In the genomic region with DNA sequence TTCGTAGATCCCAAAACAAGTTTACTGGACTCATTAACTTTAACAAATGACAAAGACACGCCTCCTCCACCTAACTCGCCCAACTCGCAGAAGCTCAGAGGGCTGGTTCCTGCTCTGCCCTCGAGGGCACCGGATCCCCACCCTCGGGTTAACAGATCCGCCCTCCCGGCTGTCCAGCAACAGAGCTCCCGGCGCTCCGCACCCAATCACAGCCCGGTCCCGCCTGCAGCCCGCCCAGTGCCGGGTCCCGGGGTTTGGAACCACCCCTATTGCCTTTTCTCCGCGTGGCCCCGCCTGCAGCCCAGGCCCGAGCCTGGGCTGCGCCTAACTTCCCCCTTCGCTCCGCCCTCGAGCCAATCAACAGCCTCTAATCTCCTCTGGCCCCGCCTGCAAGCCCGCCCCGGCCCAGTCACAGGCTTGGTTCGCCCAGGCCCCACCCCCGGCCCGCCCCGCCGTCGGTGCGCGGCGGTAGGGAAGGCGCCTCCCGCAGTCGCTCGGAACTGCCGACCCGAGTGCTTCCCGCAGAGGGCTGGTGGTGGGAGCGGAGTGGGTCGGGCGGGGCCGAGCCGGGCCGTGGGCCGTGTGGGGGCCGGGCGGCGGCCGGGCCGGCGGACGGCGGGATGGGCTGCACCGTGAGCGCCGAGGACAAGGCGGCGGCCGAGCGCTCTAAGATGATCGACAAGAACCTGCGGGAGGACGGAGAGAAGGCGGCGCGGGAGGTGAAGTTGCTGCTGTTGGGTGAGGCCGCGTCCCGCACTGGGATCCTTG, we compare ENCODE assay signal across 1 cellular context.
TF ChIP-seq lines count a peak whose summit lies in the region.

TSS of gene GNAI2 (plus strand) at position 489 of the 768 bp plus-strand sequence. CDS start at position 621, 132 bp downstream.

TF ChIP-seq in HepG2, 621 proteins besides CTCF, POLR2A, EP300 and RAD21 (continued from another document and continues in another):
- TF ChIP-seq, protein P1, sequence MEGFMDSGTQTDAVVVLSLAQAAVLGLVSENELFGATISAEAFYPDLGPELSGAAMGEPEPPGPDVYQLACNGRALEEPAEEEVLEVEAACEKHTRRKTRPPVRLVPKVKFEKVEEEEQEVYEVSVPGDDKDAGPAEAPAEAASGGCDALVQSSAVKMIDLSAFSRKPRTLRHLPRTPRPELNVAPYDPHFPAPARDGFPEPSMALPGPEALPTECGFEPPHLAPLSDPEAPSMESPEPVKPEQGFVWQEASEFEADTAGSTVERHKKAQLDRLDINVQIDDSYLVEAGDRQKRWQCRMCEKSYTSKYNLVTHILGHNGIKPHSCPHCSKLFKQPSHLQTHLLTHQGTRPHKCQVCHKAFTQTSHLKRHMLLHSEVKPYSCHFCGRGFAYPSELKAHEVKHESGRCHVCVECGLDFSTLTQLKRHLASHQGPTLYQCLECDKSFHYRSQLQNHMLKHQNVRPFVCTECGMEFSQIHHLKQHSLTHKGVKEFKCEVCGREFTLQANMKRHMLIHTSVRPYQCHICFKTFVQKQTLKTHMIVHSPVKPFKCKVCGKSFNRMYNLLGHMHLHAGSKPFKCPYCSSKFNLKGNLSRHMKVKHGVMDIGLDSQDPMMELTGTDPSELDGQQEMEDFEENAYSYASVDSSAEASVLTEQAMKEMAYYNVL (CRISPR knock-in tag; IDR thresholded peaks at IDR 0.05; ENCODE audit: borderline replicate concordance), result no peak
- TF ChIP-seq KLF16 (CRISPR knock-in tag; IDR thresholded peaks at IDR 0.05) (0 out of 4 replicates have a peak, but pooled peaks of 1 of the 2 experiments have one; percentile 37), ZFP62 (CRISPR knock-in tag; IDR thresholded peaks at IDR 0.05) (no peak), ZNF205 (CRISPR knock-in tag; IDR thresholded peaks at IDR 0.05) (no peak), ZNF431 (CRISPR knock-in tag; IDR thresholded peaks at IDR 0.05; ENCODE audit: borderline replicate concordance, low read depth) (no peak), ZNF274 (CRISPR knock-in tag; IDR thresholded peaks at IDR 0.05) (no peak), EHMT2 (IDR thresholded peaks at IDR 0.05; ENCODE audit: borderline replicate concordance, low read depth, low read length) (no peak), NCOA2 (CRISPR knock-in tag; IDR thresholded peaks at IDR 0.05) (no peak), RCOR2 (CRISPR knock-in tag; IDR thresholded peaks at IDR 0.05) (no peak), MAFG (CRISPR knock-in tag; IDR thresholded peaks at IDR 0.05) (no peak), STAT5B (CRISPR knock-in tag; IDR thresholded peaks at IDR 0.05) (no peak), PRPF4 (IDR thresholded peaks at IDR 0.05; ENCODE audit: low read depth, low read length, poor library complexity, severe bottlenecking) (no peak), RNF2 (conservative IDR thresholded peaks at IDR 0.05; ENCODE audit: low read depth) (no peak), ZNF598 (CRISPR knock-in tag; IDR thresholded peaks at IDR 0.05; ENCODE audit: borderline replicate concordance) (no peak), TMF1 (CRISPR knock-in tag; IDR thresholded peaks at IDR 0.05; ENCODE audit: low read depth) (0 out of 2 replicates have a peak, but pooled peaks have one; percentile 58), IKZF1 (IDR thresholded peaks at IDR 0.05) (no peak), ZNF343 (CRISPR knock-in tag; IDR thresholded peaks at IDR 0.05) (no peak), ZNF549 (CRISPR knock-in tag; IDR thresholded peaks at IDR 0.05) (no peak), ZNF691 (CRISPR knock-in tag; IDR thresholded peaks at IDR 0.05; ENCODE audit: borderline replicate concordance, low read depth) (no peak), SOX6 (IDR thresholded peaks at IDR 0.05) (no peak), SOX6 (CRISPR knock-in tag; IDR thresholded peaks at IDR 0.05) (no peak), PCBP2 (optimal IDR thresholded peaks at IDR 0.05; ENCODE audit: low read depth, low read length, poor library complexity, severe bottlenecking) (no peak), KAT7 (CRISPR knock-in tag; IDR thresholded peaks at IDR 0.05; ENCODE audit: borderline replicate concordance) (no peak), SMYD3 (CRISPR knock-in tag; IDR thresholded peaks at IDR 0.05) (no peak), SIN3B (IDR thresholded peaks at IDR 0.05; ENCODE audit: low read length) (no peak), TBP (CRISPR knock-in tag; IDR thresholded peaks at IDR 0.05) (no peak), ZBTB20 (CRISPR knock-in tag; IDR thresholded peaks at IDR 0.05; ENCODE audit: borderline replicate concordance, low read depth) (no peak), AHR (CRISPR knock-in tag; IDR thresholded peaks at IDR 0.05) (no peak), ZNF256 (CRISPR knock-in tag; conservative IDR thresholded peaks at IDR 0.05) (no peak), ZNF558 (CRISPR knock-in tag; IDR thresholded peaks at IDR 0.05; ENCODE audit: borderline replicate concordance) (no peak), SALL1 (CRISPR knock-in tag; IDR thresholded peaks at IDR 0.05) (peak; percentile 55), RARG (CRISPR knock-in tag; IDR thresholded peaks at IDR 0.05; ENCODE audit: low read depth) (no peak), SUZ12 (IDR thresholded peaks at IDR 0.05; ENCODE audit: low read depth, low read length) (no peak), NONO (IDR thresholded peaks at IDR 0.05) (no peak), NONO (CRISPR knock-in tag; conservative IDR thresholded peaks at IDR 0.05) (0 out of 2 replicates have a peak, but pooled peaks have one; percentile 29), SNAI1 (CRISPR knock-in tag; IDR thresholded peaks at IDR 0.05; ENCODE audit: borderline replicate concordance) (no peak), TEAD3 (CRISPR knock-in tag; optimal IDR thresholded peaks at IDR 0.05; ENCODE audit: borderline replicate concordance) (no peak), CAMTA2 (CRISPR knock-in tag; IDR thresholded peaks at IDR 0.05; ENCODE audit: borderline replicate concordance) (no peak), ZNF572 (CRISPR knock-in tag; IDR thresholded peaks at IDR 0.05) (no peak), HOXA9 (CRISPR knock-in tag; IDR thresholded peaks at IDR 0.05; ENCODE audit: borderline replicate concordance) (no peak), DPF2 (CRISPR knock-in tag; IDR thresholded peaks at IDR 0.05; ENCODE audit: borderline replicate concordance, low read depth) (no peak), EZH2 (conservative IDR thresholded peaks at IDR 0.05; ENCODE audit: low read depth, low read length) (no peak), GATAD2A (CRISPR knock-in tag; IDR thresholded peaks at IDR 0.05) (no peak), STAG1 (CRISPR knock-in tag; IDR thresholded peaks at IDR 0.05) (no peak), ZNF317 (CRISPR knock-in tag; IDR thresholded peaks at IDR 0.05) (no peak), ZSCAN9 (CRISPR knock-in tag; IDR thresholded peaks at IDR 0.05; ENCODE audit: borderline replicate concordance) (no peak; the same call in 1 of the 2 replicates), MXD1 (CRISPR knock-in tag; IDR thresholded peaks at IDR 0.05) (no peak), BHLHE40 (IDR thresholded peaks at IDR 0.05; ENCODE audit: low read length) (0 out of 2 replicates have a peak, but pooled peaks have one; percentile 6), ZNF414 (CRISPR knock-in tag; IDR thresholded peaks at IDR 0.05) (no peak), HNRNPH1 (optimal IDR thresholded peaks at IDR 0.05; ENCODE audit: low read depth, low read length) (no peak), KLF11 (CRISPR knock-in tag; IDR thresholded peaks at IDR 0.05) (no peak), U2AF1 (optimal IDR thresholded peaks at IDR 0.05; ENCODE audit: low read depth, low read length) (no peak), ZNF382 (CRISPR knock-in tag; IDR thresholded peaks at IDR 0.05; ENCODE audit: borderline replicate concordance) (no peak), HDAC2 (CRISPR knock-in tag; IDR thresholded peaks at IDR 0.05) (no peak)
- TF ChIP-seq, protein P2, sequence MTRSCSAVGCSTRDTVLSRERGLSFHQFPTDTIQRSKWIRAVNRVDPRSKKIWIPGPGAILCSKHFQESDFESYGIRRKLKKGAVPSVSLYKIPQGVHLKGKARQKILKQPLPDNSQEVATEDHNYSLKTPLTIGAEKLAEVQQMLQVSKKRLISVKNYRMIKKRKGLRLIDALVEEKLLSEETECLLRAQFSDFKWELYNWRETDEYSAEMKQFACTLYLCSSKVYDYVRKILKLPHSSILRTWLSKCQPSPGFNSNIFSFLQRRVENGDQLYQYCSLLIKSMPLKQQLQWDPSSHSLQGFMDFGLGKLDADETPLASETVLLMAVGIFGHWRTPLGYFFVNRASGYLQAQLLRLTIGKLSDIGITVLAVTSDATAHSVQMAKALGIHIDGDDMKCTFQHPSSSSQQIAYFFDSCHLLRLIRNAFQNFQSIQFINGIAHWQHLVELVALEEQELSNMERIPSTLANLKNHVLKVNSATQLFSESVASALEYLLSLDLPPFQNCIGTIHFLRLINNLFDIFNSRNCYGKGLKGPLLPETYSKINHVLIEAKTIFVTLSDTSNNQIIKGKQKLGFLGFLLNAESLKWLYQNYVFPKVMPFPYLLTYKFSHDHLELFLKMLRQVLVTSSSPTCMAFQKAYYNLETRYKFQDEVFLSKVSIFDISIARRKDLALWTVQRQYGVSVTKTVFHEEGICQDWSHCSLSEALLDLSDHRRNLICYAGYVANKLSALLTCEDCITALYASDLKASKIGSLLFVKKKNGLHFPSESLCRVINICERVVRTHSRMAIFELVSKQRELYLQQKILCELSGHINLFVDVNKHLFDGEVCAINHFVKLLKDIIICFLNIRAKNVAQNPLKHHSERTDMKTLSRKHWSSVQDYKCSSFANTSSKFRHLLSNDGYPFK (CRISPR knock-in tag; IDR thresholded peaks at IDR 0.05; ENCODE audit: borderline replicate concordance), result no peak
- TF ChIP-seq, protein P3, sequence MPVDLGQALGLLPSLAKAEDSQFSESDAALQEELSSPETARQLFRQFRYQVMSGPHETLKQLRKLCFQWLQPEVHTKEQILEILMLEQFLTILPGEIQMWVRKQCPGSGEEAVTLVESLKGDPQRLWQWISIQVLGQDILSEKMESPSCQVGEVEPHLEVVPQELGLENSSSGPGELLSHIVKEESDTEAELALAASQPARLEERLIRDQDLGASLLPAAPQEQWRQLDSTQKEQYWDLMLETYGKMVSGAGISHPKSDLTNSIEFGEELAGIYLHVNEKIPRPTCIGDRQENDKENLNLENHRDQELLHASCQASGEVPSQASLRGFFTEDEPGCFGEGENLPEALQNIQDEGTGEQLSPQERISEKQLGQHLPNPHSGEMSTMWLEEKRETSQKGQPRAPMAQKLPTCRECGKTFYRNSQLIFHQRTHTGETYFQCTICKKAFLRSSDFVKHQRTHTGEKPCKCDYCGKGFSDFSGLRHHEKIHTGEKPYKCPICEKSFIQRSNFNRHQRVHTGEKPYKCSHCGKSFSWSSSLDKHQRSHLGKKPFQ (CRISPR knock-in tag; IDR thresholded peaks at IDR 0.05; ENCODE audit: insufficient replicate concordance), result no peak
- TF ChIP-seq, protein P4, sequence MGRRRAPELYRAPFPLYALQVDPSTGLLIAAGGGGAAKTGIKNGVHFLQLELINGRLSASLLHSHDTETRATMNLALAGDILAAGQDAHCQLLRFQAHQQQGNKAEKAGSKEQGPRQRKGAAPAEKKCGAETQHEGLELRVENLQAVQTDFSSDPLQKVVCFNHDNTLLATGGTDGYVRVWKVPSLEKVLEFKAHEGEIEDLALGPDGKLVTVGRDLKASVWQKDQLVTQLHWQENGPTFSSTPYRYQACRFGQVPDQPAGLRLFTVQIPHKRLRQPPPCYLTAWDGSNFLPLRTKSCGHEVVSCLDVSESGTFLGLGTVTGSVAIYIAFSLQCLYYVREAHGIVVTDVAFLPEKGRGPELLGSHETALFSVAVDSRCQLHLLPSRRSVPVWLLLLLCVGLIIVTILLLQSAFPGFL (CRISPR knock-in tag; IDR thresholded peaks at IDR 0.05), result no peak
- TF ChIP-seq, protein P5, sequence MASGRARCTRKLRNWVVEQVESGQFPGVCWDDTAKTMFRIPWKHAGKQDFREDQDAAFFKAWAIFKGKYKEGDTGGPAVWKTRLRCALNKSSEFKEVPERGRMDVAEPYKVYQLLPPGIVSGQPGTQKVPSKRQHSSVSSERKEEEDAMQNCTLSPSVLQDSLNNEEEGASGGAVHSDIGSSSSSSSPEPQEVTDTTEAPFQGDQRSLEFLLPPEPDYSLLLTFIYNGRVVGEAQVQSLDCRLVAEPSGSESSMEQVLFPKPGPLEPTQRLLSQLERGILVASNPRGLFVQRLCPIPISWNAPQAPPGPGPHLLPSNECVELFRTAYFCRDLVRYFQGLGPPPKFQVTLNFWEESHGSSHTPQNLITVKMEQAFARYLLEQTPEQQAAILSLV (CRISPR knock-in tag; IDR thresholded peaks at IDR 0.05; ENCODE audit: borderline replicate concordance), result 0 out of 2 replicates have a peak, but pooled peaks have one; percentile 15
- TF ChIP-seq, protein P6, sequence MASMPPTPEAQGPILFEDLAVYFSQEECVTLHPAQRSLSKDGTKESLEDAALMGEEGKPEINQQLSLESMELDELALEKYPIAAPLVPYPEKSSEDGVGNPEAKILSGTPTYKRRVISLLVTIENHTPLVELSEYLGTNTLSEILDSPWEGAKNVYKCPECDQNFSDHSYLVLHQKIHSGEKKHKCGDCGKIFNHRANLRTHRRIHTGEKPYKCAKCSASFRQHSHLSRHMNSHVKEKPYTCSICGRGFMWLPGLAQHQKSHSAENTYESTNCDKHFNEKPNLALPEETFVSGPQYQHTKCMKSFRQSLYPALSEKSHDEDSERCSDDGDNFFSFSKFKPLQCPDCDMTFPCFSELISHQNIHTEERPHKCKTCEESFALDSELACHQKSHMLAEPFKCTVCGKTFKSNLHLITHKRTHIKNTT (CRISPR knock-in tag; IDR thresholded peaks at IDR 0.05), result no peak
- TF ChIP-seq, protein P7, sequence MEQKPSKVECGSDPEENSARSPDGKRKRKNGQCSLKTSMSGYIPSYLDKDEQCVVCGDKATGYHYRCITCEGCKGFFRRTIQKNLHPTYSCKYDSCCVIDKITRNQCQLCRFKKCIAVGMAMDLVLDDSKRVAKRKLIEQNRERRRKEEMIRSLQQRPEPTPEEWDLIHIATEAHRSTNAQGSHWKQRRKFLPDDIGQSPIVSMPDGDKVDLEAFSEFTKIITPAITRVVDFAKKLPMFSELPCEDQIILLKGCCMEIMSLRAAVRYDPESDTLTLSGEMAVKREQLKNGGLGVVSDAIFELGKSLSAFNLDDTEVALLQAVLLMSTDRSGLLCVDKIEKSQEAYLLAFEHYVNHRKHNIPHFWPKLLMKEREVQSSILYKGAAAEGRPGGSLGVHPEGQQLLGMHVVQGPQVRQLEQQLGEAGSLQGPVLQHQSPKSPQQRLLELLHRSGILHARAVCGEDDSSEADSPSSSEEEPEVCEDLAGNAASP (CRISPR knock-in tag; IDR thresholded peaks at IDR 0.05; ENCODE audit: borderline replicate concordance), result no peak
